ENCODE assay signal across 1 cellular context in the genomic region with DNA sequence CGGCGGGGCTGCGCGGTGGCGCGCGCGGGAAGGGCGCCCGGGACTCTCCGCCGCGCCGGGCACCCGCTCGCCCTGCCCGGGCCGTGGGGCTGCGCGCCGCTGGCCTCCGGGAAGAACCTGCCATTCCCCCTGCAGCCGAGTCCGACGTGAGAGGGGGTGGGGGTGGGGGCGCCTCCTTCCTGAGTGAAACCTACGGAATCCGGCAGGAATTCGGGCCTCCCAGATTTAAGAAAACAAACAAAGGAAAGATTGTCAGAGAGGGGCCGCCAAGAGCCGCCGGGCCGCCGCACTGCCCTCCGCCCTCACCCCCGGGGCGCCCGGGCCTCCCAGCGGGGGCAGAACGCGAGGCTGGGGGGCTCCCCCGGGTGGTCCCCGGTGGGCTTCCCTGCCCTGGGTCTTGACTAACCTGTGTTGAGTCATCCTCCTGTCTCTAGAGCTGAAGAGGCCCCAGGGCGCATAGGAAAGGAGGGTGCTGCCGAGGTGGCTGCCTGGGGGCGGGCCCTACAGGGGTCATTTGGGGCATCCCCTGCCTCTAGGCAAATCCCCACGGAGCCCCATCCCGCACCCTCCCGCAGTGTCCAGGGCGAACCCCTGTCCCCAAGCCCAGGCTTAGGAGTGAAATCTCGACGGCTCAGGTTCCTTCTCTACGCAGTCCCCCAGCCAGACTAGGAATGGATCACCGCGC.
TF ChIP-seq lines count a peak whose summit lies in the region.

No MANE protein-coding gene starts in this region.

TF ChIP-seq in HepG2, 621 proteins besides CTCF, POLR2A, EP300 and RAD21 (continued from another document and continues in another):
- TF ChIP-seq TAF1 (CRISPR knock-in tag; IDR thresholded peaks at IDR 0.05) = no peak
- peak; percentile 93 for TF ChIP-seq GFI1 (CRISPR knock-in tag; IDR thresholded peaks at IDR 0.05; ENCODE audit: borderline replicate concordance)
- TF ChIP-seq, protein P1, sequence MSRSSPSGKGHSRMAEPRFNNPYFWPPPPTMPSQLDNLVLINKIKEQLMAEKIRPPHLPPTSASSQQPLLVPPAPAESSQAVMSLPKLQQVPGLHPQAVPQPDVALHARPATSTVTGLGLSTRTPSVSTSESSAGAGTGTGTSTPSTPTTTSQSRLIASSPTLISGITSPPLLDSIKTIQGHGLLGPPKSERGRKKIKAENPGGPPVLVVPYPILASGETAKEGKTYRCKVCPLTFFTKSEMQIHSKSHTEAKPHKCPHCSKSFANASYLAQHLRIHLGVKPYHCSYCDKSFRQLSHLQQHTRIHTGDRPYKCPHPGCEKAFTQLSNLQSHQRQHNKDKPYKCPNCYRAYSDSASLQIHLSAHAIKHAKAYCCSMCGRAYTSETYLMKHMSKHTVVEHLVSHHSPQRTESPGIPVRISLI (CRISPR knock-in tag; IDR thresholded peaks at IDR 0.05; ENCODE audit: borderline replicate concordance) = no peak
- 0 out of 2 replicates have a peak, but pooled peaks have one; percentile 12 for TF ChIP-seq ZMYM3 (CRISPR knock-in tag; IDR thresholded peaks at IDR 0.05)
- TF ChIP-seq ZNF501 (CRISPR knock-in tag; IDR thresholded peaks at IDR 0.05) = peak; percentile 44; the same call in 1 of the 2 replicates
- TF ChIP-seq RBFOX2 (IDR thresholded peaks at IDR 0.05; ENCODE audit: low read depth, low read length) = peak; percentile 68
- TF ChIP-seq, protein P2, sequence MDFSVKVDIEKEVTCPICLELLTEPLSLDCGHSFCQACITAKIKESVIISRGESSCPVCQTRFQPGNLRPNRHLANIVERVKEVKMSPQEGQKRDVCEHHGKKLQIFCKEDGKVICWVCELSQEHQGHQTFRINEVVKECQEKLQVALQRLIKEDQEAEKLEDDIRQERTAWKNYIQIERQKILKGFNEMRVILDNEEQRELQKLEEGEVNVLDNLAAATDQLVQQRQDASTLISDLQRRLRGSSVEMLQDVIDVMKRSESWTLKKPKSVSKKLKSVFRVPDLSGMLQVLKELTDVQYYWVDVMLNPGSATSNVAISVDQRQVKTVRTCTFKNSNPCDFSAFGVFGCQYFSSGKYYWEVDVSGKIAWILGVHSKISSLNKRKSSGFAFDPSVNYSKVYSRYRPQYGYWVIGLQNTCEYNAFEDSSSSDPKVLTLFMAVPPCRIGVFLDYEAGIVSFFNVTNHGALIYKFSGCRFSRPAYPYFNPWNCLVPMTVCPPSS (IDR thresholded peaks at IDR 0.05) = no peak
- TF ChIP-seq, protein P3, sequence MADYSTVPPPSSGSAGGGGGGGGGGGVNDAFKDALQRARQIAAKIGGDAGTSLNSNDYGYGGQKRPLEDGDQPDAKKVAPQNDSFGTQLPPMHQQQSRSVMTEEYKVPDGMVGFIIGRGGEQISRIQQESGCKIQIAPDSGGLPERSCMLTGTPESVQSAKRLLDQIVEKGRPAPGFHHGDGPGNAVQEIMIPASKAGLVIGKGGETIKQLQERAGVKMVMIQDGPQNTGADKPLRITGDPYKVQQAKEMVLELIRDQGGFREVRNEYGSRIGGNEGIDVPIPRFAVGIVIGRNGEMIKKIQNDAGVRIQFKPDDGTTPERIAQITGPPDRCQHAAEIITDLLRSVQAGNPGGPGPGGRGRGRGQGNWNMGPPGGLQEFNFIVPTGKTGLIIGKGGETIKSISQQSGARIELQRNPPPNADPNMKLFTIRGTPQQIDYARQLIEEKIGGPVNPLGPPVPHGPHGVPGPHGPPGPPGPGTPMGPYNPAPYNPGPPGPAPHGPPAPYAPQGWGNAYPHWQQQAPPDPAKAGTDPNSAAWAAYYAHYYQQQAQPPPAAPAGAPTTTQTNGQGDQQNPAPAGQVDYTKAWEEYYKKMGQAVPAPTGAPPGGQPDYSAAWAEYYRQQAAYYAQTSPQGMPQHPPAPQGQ (CRISPR knock-in tag; IDR thresholded peaks at IDR 0.05; ENCODE audit: borderline replicate concordance) = no peak
- TF ChIP-seq ZSCAN21 (CRISPR knock-in tag; IDR thresholded peaks at IDR 0.05; ENCODE audit: borderline replicate concordance) = no peak
- no peak for TF ChIP-seq ZBTB3 (CRISPR knock-in tag; IDR thresholded peaks at IDR 0.05; ENCODE audit: borderline replicate concordance, low read depth)
- TF ChIP-seq, protein P4, sequence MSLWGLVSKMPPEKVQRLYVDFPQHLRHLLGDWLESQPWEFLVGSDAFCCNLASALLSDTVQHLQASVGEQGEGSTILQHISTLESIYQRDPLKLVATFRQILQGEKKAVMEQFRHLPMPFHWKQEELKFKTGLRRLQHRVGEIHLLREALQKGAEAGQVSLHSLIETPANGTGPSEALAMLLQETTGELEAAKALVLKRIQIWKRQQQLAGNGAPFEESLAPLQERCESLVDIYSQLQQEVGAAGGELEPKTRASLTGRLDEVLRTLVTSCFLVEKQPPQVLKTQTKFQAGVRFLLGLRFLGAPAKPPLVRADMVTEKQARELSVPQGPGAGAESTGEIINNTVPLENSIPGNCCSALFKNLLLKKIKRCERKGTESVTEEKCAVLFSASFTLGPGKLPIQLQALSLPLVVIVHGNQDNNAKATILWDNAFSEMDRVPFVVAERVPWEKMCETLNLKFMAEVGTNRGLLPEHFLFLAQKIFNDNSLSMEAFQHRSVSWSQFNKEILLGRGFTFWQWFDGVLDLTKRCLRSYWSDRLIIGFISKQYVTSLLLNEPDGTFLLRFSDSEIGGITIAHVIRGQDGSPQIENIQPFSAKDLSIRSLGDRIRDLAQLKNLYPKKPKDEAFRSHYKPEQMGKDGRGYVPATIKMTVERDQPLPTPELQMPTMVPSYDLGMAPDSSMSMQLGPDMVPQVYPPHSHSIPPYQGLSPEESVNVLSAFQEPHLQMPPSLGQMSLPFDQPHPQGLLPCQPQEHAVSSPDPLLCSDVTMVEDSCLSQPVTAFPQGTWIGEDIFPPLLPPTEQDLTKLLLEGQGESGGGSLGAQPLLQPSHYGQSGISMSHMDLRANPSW (CRISPR knock-in tag; IDR thresholded peaks at IDR 0.05; ENCODE audit: borderline replicate concordance) = no peak
- TF ChIP-seq RBAK (CRISPR knock-in tag; IDR thresholded peaks at IDR 0.05) = peak; percentile 37; the same call in 1 of the 2 replicates
- 0 out of 2 replicates have a peak, but pooled peaks have one; percentile 46 for TF ChIP-seq ZNF441 (CRISPR knock-in tag; IDR thresholded peaks at IDR 0.05; ENCODE audit: borderline replicate concordance)
- TF ChIP-seq ZNF468 (CRISPR knock-in tag; IDR thresholded peaks at IDR 0.05) = no peak
- TF ChIP-seq, protein P5, sequence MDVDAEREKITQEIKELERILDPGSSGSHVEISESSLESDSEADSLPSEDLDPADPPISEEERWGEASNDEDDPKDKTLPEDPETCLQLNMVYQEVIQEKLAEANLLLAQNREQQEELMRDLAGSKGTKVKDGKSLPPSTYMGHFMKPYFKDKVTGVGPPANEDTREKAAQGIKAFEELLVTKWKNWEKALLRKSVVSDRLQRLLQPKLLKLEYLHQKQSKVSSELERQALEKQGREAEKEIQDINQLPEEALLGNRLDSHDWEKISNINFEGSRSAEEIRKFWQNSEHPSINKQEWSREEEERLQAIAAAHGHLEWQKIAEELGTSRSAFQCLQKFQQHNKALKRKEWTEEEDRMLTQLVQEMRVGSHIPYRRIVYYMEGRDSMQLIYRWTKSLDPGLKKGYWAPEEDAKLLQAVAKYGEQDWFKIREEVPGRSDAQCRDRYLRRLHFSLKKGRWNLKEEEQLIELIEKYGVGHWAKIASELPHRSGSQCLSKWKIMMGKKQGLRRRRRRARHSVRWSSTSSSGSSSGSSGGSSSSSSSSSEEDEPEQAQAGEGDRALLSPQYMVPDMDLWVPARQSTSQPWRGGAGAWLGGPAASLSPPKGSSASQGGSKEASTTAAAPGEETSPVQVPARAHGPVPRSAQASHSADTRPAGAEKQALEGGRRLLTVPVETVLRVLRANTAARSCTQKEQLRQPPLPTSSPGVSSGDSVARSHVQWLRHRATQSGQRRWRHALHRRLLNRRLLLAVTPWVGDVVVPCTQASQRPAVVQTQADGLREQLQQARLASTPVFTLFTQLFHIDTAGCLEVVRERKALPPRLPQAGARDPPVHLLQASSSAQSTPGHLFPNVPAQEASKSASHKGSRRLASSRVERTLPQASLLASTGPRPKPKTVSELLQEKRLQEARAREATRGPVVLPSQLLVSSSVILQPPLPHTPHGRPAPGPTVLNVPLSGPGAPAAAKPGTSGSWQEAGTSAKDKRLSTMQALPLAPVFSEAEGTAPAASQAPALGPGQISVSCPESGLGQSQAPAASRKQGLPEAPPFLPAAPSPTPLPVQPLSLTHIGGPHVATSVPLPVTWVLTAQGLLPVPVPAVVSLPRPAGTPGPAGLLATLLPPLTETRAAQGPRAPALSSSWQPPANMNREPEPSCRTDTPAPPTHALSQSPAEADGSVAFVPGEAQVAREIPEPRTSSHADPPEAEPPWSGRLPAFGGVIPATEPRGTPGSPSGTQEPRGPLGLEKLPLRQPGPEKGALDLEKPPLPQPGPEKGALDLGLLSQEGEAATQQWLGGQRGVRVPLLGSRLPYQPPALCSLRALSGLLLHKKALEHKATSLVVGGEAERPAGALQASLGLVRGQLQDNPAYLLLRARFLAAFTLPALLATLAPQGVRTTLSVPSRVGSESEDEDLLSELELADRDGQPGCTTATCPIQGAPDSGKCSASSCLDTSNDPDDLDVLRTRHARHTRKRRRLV (CRISPR knock-in tag; IDR thresholded peaks at IDR 0.05) = no peak
- 0 out of 2 replicates have a peak, but pooled peaks have one; percentile 27 for TF ChIP-seq KLF15 (CRISPR knock-in tag; IDR thresholded peaks at IDR 0.05; ENCODE audit: borderline replicate concordance)
- TF ChIP-seq FOSL2 (CRISPR knock-in tag; IDR thresholded peaks at IDR 0.05) = peak; percentile 64
- no peak for TF ChIP-seq ZNF605 (CRISPR knock-in tag; IDR thresholded peaks at IDR 0.05)
- TF ChIP-seq, protein P6, sequence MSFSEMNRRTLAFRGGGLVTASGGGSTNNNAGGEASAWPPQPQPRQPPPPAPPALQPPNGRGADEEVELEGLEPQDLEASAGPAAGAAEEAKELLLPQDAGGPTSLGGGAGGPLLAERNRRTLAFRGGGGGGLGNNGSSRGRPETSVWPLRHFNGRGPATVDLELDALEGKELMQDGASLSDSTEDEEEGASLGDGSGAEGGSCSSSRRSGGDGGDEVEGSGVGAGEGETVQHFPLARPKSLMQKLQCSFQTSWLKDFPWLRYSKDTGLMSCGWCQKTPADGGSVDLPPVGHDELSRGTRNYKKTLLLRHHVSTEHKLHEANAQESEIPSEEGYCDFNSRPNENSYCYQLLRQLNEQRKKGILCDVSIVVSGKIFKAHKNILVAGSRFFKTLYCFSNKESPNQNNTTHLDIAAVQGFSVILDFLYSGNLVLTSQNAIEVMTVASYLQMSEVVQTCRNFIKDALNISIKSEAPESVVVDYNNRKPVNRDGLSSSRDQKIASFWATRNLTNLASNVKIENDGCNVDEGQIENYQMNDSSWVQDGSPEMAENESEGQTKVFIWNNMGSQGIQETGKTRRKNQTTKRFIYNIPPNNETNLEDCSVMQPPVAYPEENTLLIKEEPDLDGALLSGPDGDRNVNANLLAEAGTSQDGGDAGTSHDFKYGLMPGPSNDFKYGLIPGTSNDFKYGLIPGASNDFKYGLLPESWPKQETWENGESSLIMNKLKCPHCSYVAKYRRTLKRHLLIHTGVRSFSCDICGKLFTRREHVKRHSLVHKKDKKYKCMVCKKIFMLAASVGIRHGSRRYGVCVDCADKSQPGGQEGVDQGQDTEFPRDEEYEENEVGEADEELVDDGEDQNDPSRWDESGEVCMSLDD (CRISPR knock-in tag; IDR thresholded peaks at IDR 0.05; ENCODE audit: borderline replicate concordance) = peak; percentile 80; the same call in 1 of the 2 replicates
- TF ChIP-seq KDM5B (CRISPR knock-in tag; IDR thresholded peaks at IDR 0.05; ENCODE audit: borderline replicate concordance) = peak; percentile 63; the same call in 1 of the 2 replicates
- TF ChIP-seq PPARG (CRISPR knock-in tag; conservative IDR thresholded peaks at IDR 0.05) = 0 out of 2 replicates have a peak, but pooled peaks have one; percentile 16
- TF ChIP-seq MXI1 (IDR thresholded peaks at IDR 0.05; ENCODE audit: borderline replicate concordance, low read depth, low read length) = no peak
- TF ChIP-seq TRIM24 (CRISPR knock-in tag; IDR thresholded peaks at IDR 0.05) = no peak
- TF ChIP-seq, protein P7, sequence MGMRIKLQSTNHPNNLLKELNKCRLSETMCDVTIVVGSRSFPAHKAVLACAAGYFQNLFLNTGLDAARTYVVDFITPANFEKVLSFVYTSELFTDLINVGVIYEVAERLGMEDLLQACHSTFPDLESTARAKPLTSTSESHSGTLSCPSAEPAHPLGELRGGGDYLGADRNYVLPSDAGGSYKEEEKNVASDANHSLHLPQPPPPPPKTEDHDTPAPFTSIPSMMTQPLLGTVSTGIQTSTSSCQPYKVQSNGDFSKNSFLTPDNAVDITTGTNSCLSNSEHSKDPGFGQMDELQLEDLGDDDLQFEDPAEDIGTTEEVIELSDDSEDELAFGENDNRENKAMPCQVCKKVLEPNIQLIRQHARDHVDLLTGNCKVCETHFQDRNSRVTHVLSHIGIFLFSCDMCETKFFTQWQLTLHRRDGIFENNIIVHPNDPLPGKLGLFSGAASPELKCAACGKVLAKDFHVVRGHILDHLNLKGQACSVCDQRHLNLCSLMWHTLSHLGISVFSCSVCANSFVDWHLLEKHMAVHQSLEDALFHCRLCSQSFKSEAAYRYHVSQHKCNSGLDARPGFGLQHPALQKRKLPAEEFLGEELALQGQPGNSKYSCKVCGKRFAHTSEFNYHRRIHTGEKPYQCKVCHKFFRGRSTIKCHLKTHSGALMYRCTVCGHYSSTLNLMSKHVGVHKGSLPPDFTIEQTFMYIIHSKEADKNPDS (CRISPR knock-in tag; IDR thresholded peaks at IDR 0.05) = no peak
- TF ChIP-seq, protein P8, sequence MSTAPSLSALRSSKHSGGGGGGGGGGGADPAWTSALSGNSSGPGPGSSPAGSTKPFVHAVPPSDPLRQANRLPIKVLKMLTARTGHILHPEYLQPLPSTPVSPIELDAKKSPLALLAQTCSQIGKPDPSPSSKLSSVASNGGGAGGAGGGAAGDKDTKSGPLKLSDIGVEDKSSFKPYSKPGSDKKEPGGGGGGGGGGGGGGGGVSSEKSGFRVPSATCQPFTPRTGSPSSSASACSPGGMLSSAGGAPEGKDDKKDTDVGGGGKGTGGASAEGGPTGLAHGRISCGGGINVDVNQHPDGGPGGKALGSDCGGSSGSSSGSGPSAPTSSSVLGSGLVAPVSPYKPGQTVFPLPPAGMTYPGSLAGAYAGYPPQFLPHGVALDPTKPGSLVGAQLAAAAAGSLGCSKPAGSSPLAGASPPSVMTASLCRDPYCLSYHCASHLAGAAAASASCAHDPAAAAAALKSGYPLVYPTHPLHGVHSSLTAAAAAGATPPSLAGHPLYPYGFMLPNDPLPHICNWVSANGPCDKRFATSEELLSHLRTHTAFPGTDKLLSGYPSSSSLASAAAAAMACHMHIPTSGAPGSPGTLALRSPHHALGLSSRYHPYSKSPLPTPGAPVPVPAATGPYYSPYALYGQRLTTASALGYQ (CRISPR knock-in tag; IDR thresholded peaks at IDR 0.05) = peak; percentile 75; the same call in 1 of the 2 replicates
- TF ChIP-seq, protein P9, sequence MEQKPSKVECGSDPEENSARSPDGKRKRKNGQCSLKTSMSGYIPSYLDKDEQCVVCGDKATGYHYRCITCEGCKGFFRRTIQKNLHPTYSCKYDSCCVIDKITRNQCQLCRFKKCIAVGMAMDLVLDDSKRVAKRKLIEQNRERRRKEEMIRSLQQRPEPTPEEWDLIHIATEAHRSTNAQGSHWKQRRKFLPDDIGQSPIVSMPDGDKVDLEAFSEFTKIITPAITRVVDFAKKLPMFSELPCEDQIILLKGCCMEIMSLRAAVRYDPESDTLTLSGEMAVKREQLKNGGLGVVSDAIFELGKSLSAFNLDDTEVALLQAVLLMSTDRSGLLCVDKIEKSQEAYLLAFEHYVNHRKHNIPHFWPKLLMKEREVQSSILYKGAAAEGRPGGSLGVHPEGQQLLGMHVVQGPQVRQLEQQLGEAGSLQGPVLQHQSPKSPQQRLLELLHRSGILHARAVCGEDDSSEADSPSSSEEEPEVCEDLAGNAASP (CRISPR knock-in tag; IDR thresholded peaks at IDR 0.05; ENCODE audit: borderline replicate concordance) = peak; percentile 41; the same call in 1 of the 2 replicates
- no peak for TF ChIP-seq ZNF703 (CRISPR knock-in tag; IDR thresholded peaks at IDR 0.05; ENCODE audit: borderline replicate concordance)
- TF ChIP-seq FOXA1 (IDR thresholded peaks at IDR 0.05) = no peak
- TF ChIP-seq FOXA1 (CRISPR knock-in tag; IDR thresholded peaks at IDR 0.05) = peak; percentile 46; the same call in 1 of the 2 replicates
- peak; percentile 26; the same call in 1 of the 2 replicates for TF ChIP-seq NR2F2 (IDR thresholded peaks at IDR 0.05; ENCODE audit: borderline replicate concordance, low read depth)
- no peak for TF ChIP-seq SATB2 (CRISPR knock-in tag; IDR thresholded peaks at IDR 0.05)
